ENCODE assay signal across 9 cellular contexts in genomic region chr19:48568345-48568886, GRCh38. TPM values are rescaled to one million over a fixed set of nuclear protein-coding genes. Genes with fewer than 3 reads are reported as not detected.
DNase-seq lines count a peak whose midpoint lies in the region; ATAC-seq, FAIRE-seq and TF ChIP-seq lines count a peak whose summit lies in the region.
"Had no signal": no experiment of that assay in that cellular context is flagged by ENCODE, and none has a peak within 500 bp of the region (broad histone marks: within the 10 kb centered on the region; RNA-seq: fewer than 3 reads in every experiment).

No MANE protein-coding gene starts in this region.

- H3K36me3 ChIP-seq in sigmoid colon: no peaks in the 10 kb centered on the region

- H3K36me3 Mint-ChIP-seq in activated CD8-positive, alpha-beta T cell treated with anti-CD3 and anti-CD28 coated beads, Interleukin-2, amount 10 ng/mL, durations not matched to agents 7 days and 5 days (ENCODE audit: low read depth): no peaks in the 10 kb centered on the region

- POLR2A ChIA-PET in A549 (lab: Yijun Ruan, JAX): interaction anchor here (0.6 to 1.9 kb wide), 14 partner anchors 10 to 276 kb away, joined by 3 to 45 read pairs (median 6); partner anchors contain the start of genes RPL18, SPHK2 and SULT2B1
- POLR2A ChIA-PET in activated CD8-positive, alpha-beta T cell treated with anti-CD3 and anti-CD28 coated beads, Interleukin-2, amount 10 ng/mL, durations not matched to agents 7 days and 5 days (lab: Charles Lee): no interaction called here

- intact Hi-C loops in sigmoid colon (cut with DNase I): loop anchor here (5.0 kb wide), 2 partner anchors 56 to 76 kb away; partner anchors contain the start of gene LMTK3

- ATAC-seq in A549 (peak; percentile 95 to 97), HG02970 (IDR thresholded peaks at IDR 0.05; ENCODE audit: low FRiP score, unreplicated experiment) (no peak)
- ATAC-seq in activated CD8-positive, alpha-beta T cell treated with anti-CD3 and anti-CD28 coated beads, Interleukin-2, amount 10 ng/mL, durations not matched to agents 7 days and 5 days: no peak

- TF ChIP-seq POLR2A in A549 (IDR thresholded peaks at IDR 0.05; ENCODE audit: low read length) (peak; percentile 47), sigmoid colon (IDR thresholded peaks at IDR 0.05) (no peak)

- H3K4me3 Mint-ChIP-seq in activated CD8-positive, alpha-beta T cell treated with anti-CD3 and anti-CD28 coated beads, Interleukin-2, amount 10 ng/mL, durations not matched to agents 7 days and 5 days: no peak overlapping the region
- H3K4me3 Mint-ChIP-seq: stimulated activated naive CD8-positive, alpha-beta T cell treated with anti-CD3 and anti-CD28 coated beads, Interleukin-15, Interleukin-2, amounts not matched to agents 100 ng/mL and 50 ng/mL, for 24 hours had no signal

- H3K9me3 Mint-ChIP-seq in activated CD8-positive, alpha-beta T cell treated with anti-CD3 and anti-CD28 coated beads, Interleukin-2, amount 10 ng/mL, durations not matched to agents 7 days and 5 days (ENCODE audit: insufficient read depth): no peaks in the 10 kb centered on the region
- H3K9me3 Mint-ChIP-seq: stimulated activated naive CD8-positive, alpha-beta T cell treated with anti-CD3 and anti-CD28 coated beads, Interleukin-15, Interleukin-2, amounts not matched to agents 100 ng/mL and 50 ng/mL, for 24 hours had no signal

- H3K27ac ChIP-seq in A549: peak overlapping the region; percentile 97 to 100
- H3K27ac ChIP-seq in sigmoid colon: peak overlapping the region; percentile 74 to 86 (median 80)

- peak overlapping the region; percentile 77 for H3K4me2 ChIP-seq in A549

- peaks cover 3% of the 10 kb centered on the region for H3K27me3 Mint-ChIP-seq in activated CD8-positive, alpha-beta T cell treated with anti-CD3 and anti-CD28 coated beads, Interleukin-2, amount 10 ng/mL, durations not matched to agents 7 days and 5 days (ENCODE audit: low read depth)

- TF ChIP-seq EP300 in A549 (IDR thresholded peaks at IDR 0.05) (peak; percentile 59 to 87; a peak in 3 of 5 replicates), sigmoid colon (IDR thresholded peaks at IDR 0.05) (no peak)

- peak; percentile 23 to 55 for TF ChIP-seq RAD21 in A549 (conservative IDR thresholded peaks at IDR 0.05 in 1 of 2, IDR thresholded peaks at IDR 0.05 in 1 of 2)

- DNase-seq in A549 (ENCODE audit: low read depth in 1 of 2, low spot score in 1 of 2): peak; percentile 91 to 98
- DNase-seq in HPDE6-E6E7 (ENCODE audit: extremely low spot score): peak; percentile 90
- peak in 43 of 56 donors; percentile 2 to 74 (median 29) for DNase-seq in amygdala (lab: John Stamatoyannopoulos, UW)
- DNase-seq in hippocampal formation (lab: John Stamatoyannopoulos, UW): peak; percentile 2 to 15
- DNase-seq in sigmoid colon: peak; percentile 95
- no peak for DNase-seq in activated CD8-positive, alpha-beta T cell treated with anti-CD3 and anti-CD28 coated beads, Interleukin-2, amount 10 ng/mL, durations not matched to agents 7 days and 5 days
- no peak for DNase-seq in NCI-H1092 treated with DMSO at 0.1 percent for 48 hours (lab: John Stamatoyannopoulos, UW)

- H3K4me1 ChIP-seq in A549 (peaks cover 85% of the 10 kb centered on the region), sigmoid colon (peaks cover 0 to 16% (median 13%) of the 10 kb centered on the region in 4 donors)

- H3K9me3 ChIP-seq in A549: no peaks in the 10 kb centered on the region
- no peaks in the 10 kb centered on the region for H3K9me3 ChIP-seq in sigmoid colon

- H3K4me1 Mint-ChIP-seq in activated CD8-positive, alpha-beta T cell treated with anti-CD3 and anti-CD28 coated beads, Interleukin-2, amount 10 ng/mL, durations not matched to agents 7 days and 5 days (ENCODE audit: low read depth): no peaks in the 10 kb centered on the region

- no peak for TF ChIP-seq CTCF in A549 (IDR thresholded peaks at IDR 0.05)
- TF ChIP-seq CTCF in sigmoid colon (IDR thresholded peaks at IDR 0.05): no peak

- peak; percentile 39 for FAIRE-seq in A549 (lab: Jason Lieb, UNC)

- no peaks in the 10 kb centered on the region for H3K27me3 ChIP-seq in sigmoid colon

- CTCF ChIA-PET in A549 (lab: Yijun Ruan, JAX): interaction anchor here (0.7 to 15.5 kb wide), 20 partner anchors 8 to 177 kb away, joined by 3 to 259 read pairs (median 4); partner anchors contain the start of gene KDELR1
- CTCF ChIA-PET in activated CD8-positive, alpha-beta T cell treated with anti-CD3 and anti-CD28 coated beads, Interleukin-2, amount 10 ng/mL, durations not matched to agents 7 days and 5 days (lab: Charles Lee): interaction anchor here (1.0 to 1.3 kb wide), 2 partner anchors 16 to 61 kb away, joined by 3 to 4 read pairs; no protein-coding TSS in a partner anchor

- H3K27ac Mint-ChIP-seq in activated CD8-positive, alpha-beta T cell treated with anti-CD3 and anti-CD28 coated beads, Interleukin-2, amount 10 ng/mL, durations not matched to agents 7 days and 5 days: no peak overlapping the region
- H3K27ac Mint-ChIP-seq: stimulated activated naive CD8-positive, alpha-beta T cell treated with anti-CD3 and anti-CD28 coated beads, Interleukin-15, Interleukin-2, amounts not matched to agents 100 ng/mL and 50 ng/mL, for 24 hours had no signal

- under 1% methylated on average over 19 of the region's 19 CpGs for WGBS in A549 (ENCODE audit: missing lambda C conversion rate)
- WGBS in sigmoid colon, 2 donors: 10 to 16% methylated on average over 19 of the region's 19 CpGs

- H3K4me3 ChIP-seq in A549 (peak overlapping the region; percentile 23; the same call in 1 of the 3 replicates), sigmoid colon (no peak overlapping the region)

TF ChIP-seq in A549, 52 proteins besides CTCF, POLR2A, EP300 and RAD21 (continues in another document):
- peak; percentile 44 for TF ChIP-seq ZFP36 (IDR thresholded peaks at IDR 0.05; ENCODE audit: borderline replicate concordance, partially characterized antibody)
- TF ChIP-seq USF2 (IDR thresholded peaks at IDR 0.05): no peak
- TF ChIP-seq SREBF2 (IDR thresholded peaks at IDR 0.05): no peak

RNA-seq across cellular contexts. Expression of gene SULT2B1, which starts 16.4 kb away (rescaled TPM):
- polyA plus RNA-seq in A549 (2011; rRNA removed) (22.2 and 22.4 TPM in 2 replicates), A549 (2017; fragmentation: RNase III; extraction: RNeasy Plus Mini Kit Qiagen cat#74134 plus additional on column Dnase treatment) (30.1 to 36.5 TPM (median 34.3 TPM) in 3 replicates), sigmoid colon (1 to 10 TPM; 1.2 to 2.8 (median 2.4) TPM)
- 31.5 and 41.0 TPM in 2 replicates for polyA plus RNA-seq in A549 (2012; cell fraction: cytosol; rRNA removed)
- polyA plus RNA-seq in A549 (2012; cell fraction: nucleus; rRNA removed): 23.6 and 29.0 TPM in 2 replicates
- 26.5 and 28.7 TPM in 2 replicates for polyA minus RNA-seq in A549 (2011; rRNA and poly(A)+ RNA removed)
- total RNA-seq in sigmoid colon: under 1 TPM in 1 of 4 donors, not detected in 3; 0.82 TPM
- total RNA-seq in activated CD8-positive, alpha-beta T cell treated with anti-CD3 and anti-CD28 coated beads, Interleukin-2, amount 10 ng/mL, durations not matched to agents 7 days and 5 days: not detected

RNA-seq across cellular contexts. Expression of gene SPACA4, which starts 38.1 kb away (rescaled TPM):
- polyA plus RNA-seq in A549 (2011; rRNA removed) (0.08 and 0.09 TPM in 2 replicates), A549 (2017; fragmentation: RNase III; extraction: RNeasy Plus Mini Kit Qiagen cat#74134 plus additional on column Dnase treatment) (0.12 to 0.13 TPM in 2 of 3 replicates, not detected in the other), sigmoid colon (under 1 TPM in 1 of 3 donors, not detected in 2; 0.34 TPM)
- polyA plus RNA-seq in A549 (2012; cell fraction: cytosol; rRNA removed): 0.08 and 0.16 TPM in 2 replicates
- polyA plus RNA-seq in A549 (2012; cell fraction: nucleus; rRNA removed): 0.24 and 0.60 TPM in 2 replicates
- 0.39 TPM in 1 of 2 replicates, not detected in the other for polyA minus RNA-seq in A549 (2011; rRNA and poly(A)+ RNA removed)
- total RNA-seq in sigmoid colon: not detected
- total RNA-seq in activated CD8-positive, alpha-beta T cell treated with anti-CD3 and anti-CD28 coated beads, Interleukin-2, amount 10 ng/mL, durations not matched to agents 7 days and 5 days: not detected

RNA-seq across cellular contexts. Expression of gene FAM83E, which starts 46.5 kb away (rescaled TPM):
- polyA plus RNA-seq in A549 (2011; rRNA removed): 0.16 and 0.45 TPM in 2 replicates
- polyA plus RNA-seq in A549 (2012; cell fraction: cytosol; rRNA removed): 0.13 and 0.25 TPM in 2 replicates
- 0.29 and 0.73 TPM in 2 replicates for polyA plus RNA-seq in A549 (2012; cell fraction: nucleus; rRNA removed)
- 0.24 to 0.45 TPM (median 0.41 TPM) in 3 replicates for polyA plus RNA-seq in A549 (2017; fragmentation: RNase III; extraction: RNeasy Plus Mini Kit Qiagen cat#74134 plus additional on column Dnase treatment)
- 0.45 and 0.73 TPM in 2 replicates for polyA minus RNA-seq in A549 (2011; rRNA and poly(A)+ RNA removed)
- total RNA-seq in sigmoid colon: not detected
- 100 to 1,000 TPM; 109 to 168 (median 125) TPM for polyA plus RNA-seq in sigmoid colon
- total RNA-seq in activated CD8-positive, alpha-beta T cell treated with anti-CD3 and anti-CD28 coated beads, Interleukin-2, amount 10 ng/mL, durations not matched to agents 7 days and 5 days: 1 to 10 TPM; 1.7 to 2.3 TPM

RNA-seq across cellular contexts. Expression of gene RPL18, which starts 50.6 kb away (rescaled TPM):
- polyA plus RNA-seq in A549 (2011; rRNA removed): 1,390 and 1,780 TPM in 2 replicates
- polyA plus RNA-seq in A549 (2012; cell fraction: cytosol; rRNA removed): 2,689 and 2,957 TPM in 2 replicates
- polyA plus RNA-seq in A549 (2012; cell fraction: nucleus; rRNA removed): 2,348 and 2,474 TPM in 2 replicates
- polyA plus RNA-seq in A549 (2017; fragmentation: RNase III; extraction: RNeasy Plus Mini Kit Qiagen cat#74134 plus additional on column Dnase treatment): 2,568 to 2,696 TPM (median 2,647 TPM) in 3 replicates
- polyA minus RNA-seq in A549 (2011; rRNA and poly(A)+ RNA removed): 793 and 1,174 TPM in 2 replicates
- total RNA-seq in sigmoid colon: 1,000 to 10,000 TPM; 2,699 to 3,791 (median 2,810) TPM
- 1,000 to 10,000 TPM; 2,118 to 3,330 (median 2,641) TPM for polyA plus RNA-seq in sigmoid colon
- total RNA-seq in activated CD8-positive, alpha-beta T cell treated with anti-CD3 and anti-CD28 coated beads, Interleukin-2, amount 10 ng/mL, durations not matched to agents 7 days and 5 days: 1,000 to 10,000 TPM; 1,371 to 1,433 TPM

RNA-seq across cellular contexts. Expression of gene SPHK2, which starts 50.9 kb away (rescaled TPM):
- polyA plus RNA-seq in A549 (2011; rRNA removed): 5.5 and 6.1 TPM in 2 replicates
- 13.7 and 18.6 TPM in 2 replicates for polyA plus RNA-seq in A549 (2012; cell fraction: cytosol; rRNA removed)
- 37.8 and 64.1 TPM in 2 replicates for polyA plus RNA-seq in A549 (2012; cell fraction: nucleus; rRNA removed)
- 14.7 to 18.3 TPM (median 17.1 TPM) in 3 replicates for polyA plus RNA-seq in A549 (2017; fragmentation: RNase III; extraction: RNeasy Plus Mini Kit Qiagen cat#74134 plus additional on column Dnase treatment)
- polyA minus RNA-seq in A549 (2011; rRNA and poly(A)+ RNA removed): 8.5 and 10.8 TPM in 2 replicates
- 10 to 100 TPM in 3 of 4 donors, 1 to 10 TPM in 1; 10.0 to 16.9 (median 12.8) TPM for total RNA-seq in sigmoid colon
- polyA plus RNA-seq in sigmoid colon: 10 to 100 TPM; 18.0 to 45.6 (median 33.5) TPM
- total RNA-seq in activated CD8-positive, alpha-beta T cell treated with anti-CD3 and anti-CD28 coated beads, Interleukin-2, amount 10 ng/mL, durations not matched to agents 7 days and 5 days: 10 to 100 TPM; 33.0 to 33.1 TPM

Comparison
In these comparisons a context has a peak if more than half of its experiments do, and no peak if none do; other contexts are left out.
1. ATAC-seq: peak in A549 (2 of 2); none in activated CD8-positive, alpha-beta T cell treated with anti-CD3 and anti-CD28 coated beads, Interleukin-2, amount 10 ng/mL, durations not matched to agents 7 days and 5 days (single experiment) and HG02970 (single experiment).
2. DNase-seq: peak in A549 (2 of 2), HPDE6-E6E7 (single experiment), amygdala (43 of 56), hippocampal formation (2 of 2) and sigmoid colon (single experiment); none in activated CD8-positive, alpha-beta T cell treated with anti-CD3 and anti-CD28 coated beads, Interleukin-2, amount 10 ng/mL, durations not matched to agents 7 days and 5 days (single experiment) and NCI-H1092 treated with DMSO at 0.1 percent for 48 hours (single experiment).